In the genomic region with DNA sequence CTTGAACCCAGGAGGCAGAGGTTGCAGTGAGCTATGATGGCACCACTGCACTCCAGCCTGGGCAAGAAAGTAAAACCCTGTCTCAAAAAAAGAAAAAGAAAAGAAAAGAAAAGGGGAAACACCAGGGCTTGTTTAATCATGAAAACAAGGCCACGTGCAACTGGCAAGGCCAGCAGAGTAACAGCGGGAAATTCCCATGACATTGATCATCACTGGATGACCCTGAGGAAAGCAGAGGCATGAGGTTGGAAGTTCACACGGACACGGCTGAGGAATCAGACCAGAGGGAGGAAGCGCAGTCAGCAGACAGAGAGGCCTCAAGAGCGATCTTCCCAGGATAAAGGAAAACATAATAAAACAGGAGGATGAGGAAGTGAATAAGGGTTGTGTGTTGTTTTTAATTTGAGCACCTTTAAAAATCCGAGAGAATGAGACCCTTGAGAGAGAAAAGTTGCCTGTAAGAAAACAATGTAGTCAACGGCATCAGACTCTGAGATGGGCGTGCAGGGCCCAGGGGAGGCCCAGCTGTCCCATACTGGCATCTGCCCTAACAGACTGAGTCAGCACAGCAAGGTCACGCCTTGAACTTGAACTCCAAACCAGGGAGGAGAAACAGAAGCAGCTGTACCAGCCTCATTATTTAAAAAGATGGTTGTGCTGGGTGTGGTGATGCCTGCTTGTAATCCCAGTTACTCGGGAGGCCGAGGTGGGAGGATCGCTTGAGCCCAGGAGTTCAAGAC, we compare ENCODE assay signal across 1 cellular context.
TF ChIP-seq lines count a peak whose summit lies in the region.

No MANE protein-coding gene starts in this region.

TF ChIP-seq in GM12878, 131 proteins besides CTCF, POLR2A, EP300 and RAD21:
- TF ChIP-seq BHLHE40 (IDR thresholded peaks at IDR 0.05; ENCODE audit: borderline replicate concordance in 1 of 2, low read depth in 2 of 2, low read length in 1 of 2) = peak in 1 of 2 experiments; percentile 39; a peak in 1 of 4 replicates
TF ChIP-seq in GM12878: peak in this region for 1; not testable (repeated sequence) for 130.
